Comparison of ENCODE assay signal across 15 cellular contexts in the genomic region with DNA sequence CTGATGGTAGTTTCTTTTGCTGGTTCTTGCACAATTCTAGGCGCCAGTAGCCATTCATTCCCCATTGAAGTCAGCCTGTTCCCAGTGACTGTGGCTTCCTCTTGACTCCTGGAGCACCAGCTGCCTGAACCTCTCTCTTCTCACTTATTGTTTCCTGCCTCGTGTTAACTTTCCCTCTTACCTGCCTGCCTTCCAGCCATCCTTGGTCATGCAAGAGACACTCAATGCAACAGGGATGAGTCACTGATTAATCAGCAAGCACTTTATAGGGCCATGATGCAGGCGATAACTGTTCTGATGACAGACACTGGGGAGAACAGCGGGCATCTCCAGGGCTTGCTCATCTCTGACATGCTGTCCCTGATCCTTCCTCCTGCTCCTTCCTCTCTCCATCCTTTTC.
A peak's percentile ranks its signal among the peaks of the same experiment; 100 is the strongest.
DNase-seq lines count a peak whose midpoint lies in the region; ATAC-seq lines count a peak whose summit lies in the region.
"Had no signal": no experiment of that assay in that cellular context is flagged by ENCODE, and none has a peak within 500 bp of the region (broad histone marks: within the 10 kb centered on the region; RNA-seq: fewer than 3 reads in every experiment).

No MANE protein-coding gene starts in this region.

- no peak overlapping the region for H3K4me2 ChIP-seq in mesenchymal stem cell (ENCODE audit: low read length, poor library complexity, severe bottlenecking)

- no peak overlapping the region for H4K8ac ChIP-seq in mesenchymal stem cell (ENCODE audit: low read length)

- H2BK12ac ChIP-seq in mesenchymal stem cell (ENCODE audit: low read length in 2 of 2), result no peak overlapping the region

- H3K18ac ChIP-seq in mesenchymal stem cell (ENCODE audit: low read depth in 1 of 2, low read length in 2 of 2), result no peak overlapping the region

- DNase-seq in DMS53 (lab: John Stamatoyannopoulos, UW) (peak; percentile 97), HT1080 (ENCODE audit: low read depth) (peak; percentile 89), SW480 (ENCODE audit: low spot score) (peak; percentile 65), mesenchymal stem cell (peak; percentile 40), NCI-H1694 treated with DMSO at 0.1 percent for 48 hours (lab: John Stamatoyannopoulos, UW) (no peak), T-helper 2 cell (no peak), H7 (no peak)
- DNase-seq: activated CD4-positive, alpha-beta T cell treated with anti-CD3 and anti-CD28 coated beads, Interleukin-2, amount 10 ng/mL, durations not matched to agents 7 days and 5 days; activated naive CD4-positive, alpha-beta T cell treated with anti-CD3 and anti-CD28 coated beads for 36 hours; Calu3; glutamatergic neuron; NCI-H2081; NCI-H82; SHP77 treated with DMSO at 0.1 percent for 48 hours had no signal

- H3K36me3 ChIP-seq in mesenchymal stem cell (ENCODE audit: control insufficient read depth in 1 of 2, insufficient read depth in 2 of 2, low read depth in 1 of 2, low read length in 2 of 2) (no peaks in the 10 kb centered on the region), H7 (replicated peaks; ENCODE audit: control insufficient read depth, insufficient read depth, low read length) (no peaks in the 10 kb centered on the region)

- peak overlapping the region in 1 of 2 experiments; percentile 18 for H3K14ac ChIP-seq in mesenchymal stem cell (ENCODE audit: low read length in 2 of 2)

- WGBS in mesenchymal stem cell, result 62% methylated on average over 4 of the region's 4 CpGs

- H2AK5ac ChIP-seq in mesenchymal stem cell (ENCODE audit: low read length, severe bottlenecking), result no peak overlapping the region

- H2AFZ ChIP-seq in mesenchymal stem cell (ENCODE audit: low read depth, low read length), result no peak overlapping the region

- H3K23ac ChIP-seq in mesenchymal stem cell (ENCODE audit: low read length in 2 of 2), result no peak overlapping the region

- H2BK120ac ChIP-seq in mesenchymal stem cell (ENCODE audit: low read depth, low read length), result no peak overlapping the region

- H3K27me3 ChIP-seq in mesenchymal stem cell (ENCODE audit: control insufficient read depth in 1 of 2, insufficient read depth in 1 of 2, low read length in 2 of 2) (no peaks in the 10 kb centered on the region), H7 (ENCODE audit: control insufficient read depth, insufficient read depth, low read length) (no peaks in the 10 kb centered on the region)

- no peak overlapping the region for H2BK5ac ChIP-seq in mesenchymal stem cell (ENCODE audit: low read depth, low read length, poor library complexity, severe bottlenecking)

- H3K27ac ChIP-seq in mesenchymal stem cell (ENCODE audit: low read length, poor library complexity, severe bottlenecking), result no peak overlapping the region

- ATAC-seq in GM19467 (IDR thresholded peaks at IDR 0.05; ENCODE audit: unreplicated experiment), result no peak

- H2BK15ac ChIP-seq in mesenchymal stem cell (ENCODE audit: low read depth, poor library complexity, severe bottlenecking), result no peak overlapping the region

- no peak overlapping the region for H4K91ac ChIP-seq in mesenchymal stem cell (ENCODE audit: low read length)

- H3K4me1 ChIP-seq in mesenchymal stem cell (ENCODE audit: control insufficient read depth, insufficient read depth, low read depth, low read length), result peaks cover 3% of the 10 kb centered on the region

- no peak overlapping the region for H3K9ac ChIP-seq in mesenchymal stem cell (ENCODE audit: low read length)

- H3K4me3 ChIP-seq in mesenchymal stem cell (ENCODE audit: insufficient read depth in 1 of 2, low read depth in 1 of 2, low read length in 2 of 2) (no peak overlapping the region), H7 (ENCODE audit: insufficient read depth, low read depth, low read length) (no peak overlapping the region)

- no peaks in the 10 kb centered on the region for H3K9me3 ChIP-seq in mesenchymal stem cell (ENCODE audit: control insufficient read depth, low read length)

- peaks cover 2% of the 10 kb centered on the region for H3K79me1 ChIP-seq in mesenchymal stem cell (replicated peaks; ENCODE audit: low read length, poor library complexity, severe bottlenecking)

- H3K4ac ChIP-seq in mesenchymal stem cell (ENCODE audit: low read depth in 1 of 2, low read length in 2 of 2), result no peak overlapping the region

Comparison
In these comparisons a context has a peak if more than half of its experiments do, and no peak if none do; other contexts are left out.
1. DNase-seq: peak in DMS53 (single experiment), HT1080 (single experiment), SW480 (single experiment) and mesenchymal stem cell (single experiment); none in NCI-H1694 treated with DMSO at 0.1 percent for 48 hours (single experiment), T-helper 2 cell (0 of 5) and H7 (single experiment).